Comparison of ENCODE assay signal across 1 cellular context in the genomic region with DNA sequence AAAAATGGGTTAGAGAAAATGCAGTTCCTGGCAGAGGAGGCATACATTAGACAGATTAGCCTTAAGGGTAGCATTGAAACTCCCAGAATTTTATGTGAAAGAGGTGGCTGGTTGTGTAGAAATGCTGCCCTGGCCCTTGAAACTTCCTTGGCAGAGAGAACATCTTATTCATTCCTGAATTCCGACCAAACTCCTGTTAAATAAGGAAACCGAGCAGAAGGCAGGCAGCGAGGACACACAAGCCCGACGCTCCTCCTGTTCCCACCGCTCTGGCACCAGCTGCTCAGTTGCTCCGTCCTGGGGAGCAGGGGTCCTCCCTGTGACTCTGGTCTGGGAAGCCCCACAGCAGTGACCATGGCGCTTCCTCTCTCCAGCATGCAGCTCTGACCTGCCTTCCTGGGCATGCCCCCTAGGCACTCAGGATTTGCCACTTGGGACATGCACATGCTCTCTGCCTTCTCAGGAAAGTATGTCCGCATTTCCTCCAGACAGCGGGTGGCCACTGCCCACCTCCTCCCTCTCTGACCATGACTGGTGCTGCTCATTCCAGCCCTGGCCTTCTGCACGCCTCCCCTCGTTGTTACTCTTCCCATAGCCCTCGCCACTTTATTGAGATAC.
TF ChIP-seq lines count a peak whose summit lies in the region.

No MANE protein-coding gene starts in this region.

TF ChIP-seq in GM23338, 12 proteins besides CTCF, POLR2A, EP300 and RAD21 (continued from another document):
- TF ChIP-seq, protein P1, sequence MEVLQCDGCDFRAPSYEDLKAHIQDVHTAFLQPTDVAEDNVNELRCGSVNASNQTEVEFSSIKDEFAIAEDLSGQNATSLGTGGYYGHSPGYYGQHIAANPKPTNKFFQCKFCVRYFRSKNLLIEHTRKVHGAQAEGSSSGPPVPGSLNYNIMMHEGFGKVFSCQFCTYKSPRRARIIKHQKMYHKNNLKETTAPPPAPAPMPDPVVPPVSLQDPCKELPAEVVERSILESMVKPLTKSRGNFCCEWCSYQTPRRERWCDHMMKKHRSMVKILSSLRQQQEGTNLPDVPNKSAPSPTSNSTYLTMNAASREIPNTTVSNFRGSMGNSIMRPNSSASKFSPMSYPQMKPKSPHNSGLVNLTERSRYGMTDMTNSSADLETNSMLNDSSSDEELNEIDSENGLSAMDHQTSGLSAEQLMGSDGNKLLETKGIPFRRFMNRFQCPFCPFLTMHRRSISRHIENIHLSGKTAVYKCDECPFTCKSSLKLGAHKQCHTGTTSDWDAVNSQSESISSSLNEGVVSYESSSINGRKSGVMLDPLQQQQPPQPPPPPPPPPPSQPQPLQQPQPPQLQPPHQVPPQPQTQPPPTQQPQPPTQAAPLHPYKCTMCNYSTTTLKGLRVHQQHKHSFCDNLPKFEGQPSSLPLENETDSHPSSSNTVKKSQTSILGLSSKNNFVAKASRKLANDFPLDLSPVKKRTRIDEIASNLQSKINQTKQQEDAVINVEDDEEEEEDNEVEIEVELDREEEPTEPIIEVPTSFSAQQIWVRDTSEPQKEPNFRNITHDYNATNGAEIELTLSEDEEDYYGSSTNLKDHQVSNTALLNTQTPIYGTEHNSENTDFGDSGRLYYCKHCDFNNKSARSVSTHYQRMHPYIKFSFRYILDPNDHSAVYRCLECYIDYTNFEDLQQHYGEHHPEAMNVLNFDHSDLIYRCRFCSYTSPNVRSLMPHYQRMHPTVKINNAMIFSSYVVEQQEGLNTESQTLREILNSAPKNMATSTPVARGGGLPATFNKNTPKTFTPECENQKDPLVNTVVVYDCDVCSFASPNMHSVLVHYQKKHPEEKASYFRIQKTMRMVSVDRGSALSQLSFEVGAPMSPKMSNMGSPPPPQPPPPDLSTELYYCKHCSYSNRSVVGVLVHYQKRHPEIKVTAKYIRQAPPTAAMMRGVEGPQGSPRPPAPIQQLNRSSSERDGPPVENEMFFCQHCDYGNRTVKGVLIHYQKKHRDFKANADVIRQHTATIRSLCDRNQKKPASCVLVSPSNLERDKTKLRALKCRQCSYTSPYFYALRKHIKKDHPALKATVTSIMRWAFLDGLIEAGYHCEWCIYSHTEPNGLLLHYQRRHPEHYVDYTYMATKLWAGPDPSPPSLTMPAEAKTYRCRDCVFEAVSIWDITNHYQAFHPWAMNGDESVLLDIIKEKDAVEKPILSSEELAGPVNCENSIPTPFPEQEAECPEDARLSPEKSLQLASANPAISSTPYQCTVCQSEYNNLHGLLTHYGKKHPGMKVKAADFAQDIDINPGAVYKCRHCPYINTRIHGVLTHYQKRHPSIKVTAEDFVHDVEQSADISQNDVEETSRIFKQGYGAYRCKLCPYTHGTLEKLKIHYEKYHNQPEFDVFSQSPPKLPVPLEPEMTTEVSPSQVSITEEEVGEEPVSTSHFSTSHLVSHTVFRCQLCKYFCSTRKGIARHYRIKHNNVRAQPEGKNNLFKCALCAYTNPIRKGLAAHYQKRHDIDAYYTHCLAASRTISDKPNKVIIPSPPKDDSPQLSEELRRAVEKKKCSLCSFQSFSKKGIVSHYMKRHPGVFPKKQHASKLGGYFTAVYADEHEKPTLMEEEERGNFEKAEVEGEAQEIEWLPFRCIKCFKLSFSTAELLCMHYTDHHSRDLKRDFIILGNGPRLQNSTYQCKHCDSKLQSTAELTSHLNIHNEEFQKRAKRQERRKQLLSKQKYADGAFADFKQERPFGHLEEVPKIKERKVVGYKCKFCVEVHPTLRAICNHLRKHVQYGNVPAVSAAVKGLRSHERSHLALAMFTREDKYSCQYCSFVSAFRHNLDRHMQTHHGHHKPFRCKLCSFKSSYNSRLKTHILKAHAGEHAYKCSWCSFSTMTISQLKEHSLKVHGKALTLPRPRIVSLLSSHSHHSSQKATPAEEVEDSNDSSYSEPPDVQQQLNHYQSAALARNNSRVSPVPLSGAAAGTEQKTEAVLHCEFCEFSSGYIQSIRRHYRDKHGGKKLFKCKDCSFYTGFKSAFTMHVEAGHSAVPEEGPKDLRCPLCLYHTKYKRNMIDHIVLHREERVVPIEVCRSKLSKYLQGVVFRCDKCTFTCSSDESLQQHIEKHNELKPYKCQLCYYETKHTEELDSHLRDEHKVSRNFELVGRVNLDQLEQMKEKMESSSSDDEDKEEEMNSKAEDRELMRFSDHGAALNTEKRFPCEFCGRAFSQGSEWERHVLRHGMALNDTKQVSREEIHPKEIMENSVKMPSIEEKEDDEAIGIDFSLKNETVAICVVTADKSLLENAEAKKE (CRISPR knock-in tag; IDR thresholded peaks at IDR 0.05) = no peak
- no peak for TF ChIP-seq ETS1 (IDR thresholded peaks at IDR 0.05)
- TF ChIP-seq EZH2phosphoT487 (IDR thresholded peaks at IDR 0.05; ENCODE audit: unreplicated experiment) = no peak
- no peak for TF ChIP-seq JUNB (IDR thresholded peaks at IDR 0.05; ENCODE audit: unreplicated experiment)
